8 cellular contexts compared by ENCODE assay signal in genomic region chr11:71813481-71814355, GRCh38. TPM values are rescaled to one million over a fixed set of nuclear protein-coding genes. Genes with fewer than 3 reads are reported as not detected.
DNase-seq lines count a peak whose midpoint lies in the region; ATAC-seq, FAIRE-seq and TF ChIP-seq lines count a peak whose summit lies in the region.
"Not testable (repeated sequence)": the region's sequence is repeated elsewhere in the genome, so short reads cannot be mapped to it uniquely, and the experiment has no call there.

No MANE protein-coding gene starts in this region.

- not testable (repeated sequence) for H3K9me3 Mint-ChIP-seq in activated naive CD4-positive, alpha-beta T cell treated with anti-CD3 and anti-CD28 coated beads, Interleukin-2, amount 50 U/mL, for 24 hours

- intact Hi-C loops in mucosa of descending colon (cut with DNase I, micrococcal nuclease) = not testable (repeated sequence)

- peak overlapping the region; percentile 85 for H3K27ac Mint-ChIP-seq in activated naive CD4-positive, alpha-beta T cell treated with anti-CD3 and anti-CD28 coated beads, Interleukin-2, amount 50 U/mL, for 24 hours

- FAIRE-seq in GM19239 (lab: Jason Lieb, UNC) = peak; percentile 21

- H3K4me1 Mint-ChIP-seq in activated naive CD4-positive, alpha-beta T cell treated with anti-CD3 and anti-CD28 coated beads, Interleukin-2, amount 50 U/mL, for 24 hours = not testable (repeated sequence)

- H3K4me3 ChIP-seq in AG10803 (ENCODE audit: low read length) (peak overlapping the region; percentile 51), fibroblast of the aortic adventitia (ENCODE audit: low read depth, low read length) (peak overlapping the region; percentile 54)
- H3K4me3 ChIP-seq in mucosa of descending colon = not testable (repeated sequence)

- not testable (repeated sequence) for H3K36me3 ChIP-seq in mucosa of descending colon (ENCODE audit: low read depth)

- not testable (repeated sequence) for H3K36me3 Mint-ChIP-seq in activated naive CD4-positive, alpha-beta T cell treated with anti-CD3 and anti-CD28 coated beads, Interleukin-2, amount 50 U/mL, for 24 hours

- H3K27me3 Mint-ChIP-seq in activated naive CD4-positive, alpha-beta T cell treated with anti-CD3 and anti-CD28 coated beads, Interleukin-2, amount 50 U/mL, for 24 hours = not testable (repeated sequence)

- H3K9me3 ChIP-seq in mucosa of descending colon = not testable (repeated sequence)

- H3K4me1 ChIP-seq in mucosa of descending colon (ENCODE audit: low read depth) = not testable (repeated sequence)

- DNase-seq in AG10803 (ENCODE audit: low read depth) (peak; percentile 66), GM19239 (ENCODE audit: insufficient read length, low spot score) (peak; percentile 54), NCI-H2107 treated with DMSO at 0.1 percent for 48 hours (lab: John Stamatoyannopoulos, UW; ENCODE audit: unreplicated experiment) (peak; percentile 43), T-helper 22 cell (ENCODE audit: low read depth) (peak; percentile 71), fibroblast of the aortic adventitia (ENCODE audit: low read depth) (peak; percentile 68), mucosa of descending colon (peak; percentile 80 to 82 (median 82))
- peak; percentile 76 to 82 for DNase-seq in stimulated activated CD4-positive, alpha-beta T cell treated with anti-CD3 and anti-CD28 coated beads, Interleukin-4, amount 100 ng/mL, for 4 hours

- ATAC-seq in mucosa of descending colon = peak; percentile 54

- TF ChIP-seq CTCF in AG10803 (conservative IDR thresholded peaks at IDR 0.05; ENCODE audit: low read length) = peak; percentile 69
- TF ChIP-seq CTCF in fibroblast of the aortic adventitia (IDR thresholded peaks at IDR 0.05; ENCODE audit: insufficient read depth, low read length) = peak; percentile 78
- peak; percentile 81 for TF ChIP-seq CTCF in mucosa of descending colon (IDR thresholded peaks at IDR 0.05)

- peak overlapping the region; percentile 82 for H3K4me3 Mint-ChIP-seq in activated naive CD4-positive, alpha-beta T cell treated with anti-CD3 and anti-CD28 coated beads, Interleukin-2, amount 50 U/mL, for 24 hours

RNA-seq across cellular contexts. Expression of gene DEFB108B, which starts 19.3 kb away (rescaled TPM):
- not detected in 2 replicates for total RNA-seq in fibroblast of the aortic adventitia (ENCODE audit: low replicate concordance)
- total RNA-seq in mucosa of descending colon = not detected
